Comparison of ENCODE assay signal across 18 cellular contexts in the genomic region with DNA sequence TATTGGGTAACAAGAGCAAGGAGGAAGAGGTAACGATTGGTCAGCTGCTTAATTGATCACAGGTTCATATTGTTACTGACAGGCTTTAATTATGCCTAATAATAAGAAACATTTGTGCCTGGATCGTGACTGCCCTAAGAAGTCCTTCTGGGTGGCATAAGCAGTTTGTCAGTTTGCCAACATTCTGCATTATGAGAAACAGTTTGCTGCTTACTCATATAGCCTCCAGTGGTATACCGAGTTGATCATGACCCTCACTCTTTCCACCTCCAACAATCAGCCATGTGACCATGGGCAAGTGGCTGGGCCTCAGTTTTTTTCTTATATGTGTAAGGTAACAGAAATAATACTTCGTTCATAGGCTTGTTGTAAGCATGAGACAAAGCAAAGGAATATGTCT.
DNase-seq lines count a peak whose midpoint lies in the region; ATAC-seq and TF ChIP-seq lines count a peak whose summit lies in the region.
"Had no signal": no experiment of that assay in that cellular context is flagged by ENCODE, and none has a peak within 500 bp of the region (broad histone marks: within the 10 kb centered on the region; RNA-seq: fewer than 3 reads in every experiment).

No MANE protein-coding gene starts in this region.

- no peaks in the 10 kb centered on the region for H3K36me3 ChIP-seq in PC-9 (ENCODE audit: low read depth)
- H3K36me3 ChIP-seq in kidney epithelial cell (ENCODE audit: control insufficient read depth, insufficient read depth, low read length): no peaks in the 10 kb centered on the region
- H3K36me3 ChIP-seq in body of pancreas (replicated peaks in 1 of 2; ENCODE audit: insufficient read depth in 1 of 2, low read depth in 2 of 2): no peaks in the 10 kb centered on the region
- H3K36me3 ChIP-seq: right atrium auricular region, tibial artery had no signal

- intact Hi-C loops in PC-9 (cut with micrococcal nuclease; ENCODE audit: unreplicated experiment): no loop called here
- intact Hi-C loops in body of pancreas (cut with DNase I): no loop called here

- H3K79me2 ChIP-seq in PC-9 (ENCODE audit: low read depth): no peaks in the 10 kb centered on the region

- no peaks in the 10 kb centered on the region for H3K9me2 ChIP-seq in PC-9 (ENCODE audit: insufficient read depth)

- H3K4me1 ChIP-seq in PC-9 (replicated peaks; ENCODE audit: insufficient read depth): peaks cover 31% of the 10 kb centered on the region
- H3K4me1 ChIP-seq in body of pancreas: no peaks in the 10 kb centered on the region
- H3K4me1 ChIP-seq: right atrium auricular region, tibial artery had no signal

- POLR2A ChIA-PET in PC-9 (lab: Charles Lee; ENCODE audit: unreplicated experiment): interaction anchor here (0.7 kb wide), 1 partner anchor 591 kb away, joined by 3 read pairs; no protein-coding TSS in a partner anchor

- TF ChIP-seq CTCF in PC-9 (conservative IDR thresholded peaks at IDR 0.05) (no peak), cardiac fibroblast (IDR thresholded peaks at IDR 0.05; ENCODE audit: low read depth, low read length) (no peak), kidney epithelial cell (IDR thresholded peaks at IDR 0.05; ENCODE audit: insufficient read depth, low read length, poor library complexity, severe bottlenecking) (no peak), body of pancreas (IDR thresholded peaks at IDR 0.05) (no peak)

- TF ChIP-seq POLR2A in body of pancreas (IDR thresholded peaks at IDR 0.05): no peak

- CTCF ChIA-PET in PC-9 (lab: Charles Lee): no interaction called here

- H3K27ac ChIP-seq in PC-9 (peak overlapping the region; percentile 53), body of pancreas (no peak overlapping the region)
- H3K27ac ChIP-seq: right atrium auricular region, tibial artery had no signal

- no peak overlapping the region for H3K4me3 ChIP-seq in PC-9
- no peak overlapping the region for H3K4me3 ChIP-seq in cardiac fibroblast (replicated peaks in 1 of 2; ENCODE audit: low read depth in 2 of 2, low read length in 2 of 2)
- no peak overlapping the region for H3K4me3 ChIP-seq in kidney epithelial cell (ENCODE audit: low read depth, low read length)
- H3K4me3 ChIP-seq in body of pancreas: no peak overlapping the region
- H3K4me3 ChIP-seq: lung, right atrium auricular region, tibial artery had no signal

- H3K27me3 ChIP-seq in PC-9 (ENCODE audit: insufficient read depth, low read depth): no peaks in the 10 kb centered on the region
- no peaks in the 10 kb centered on the region for H3K27me3 ChIP-seq in kidney epithelial cell (ENCODE audit: control insufficient read depth, insufficient read depth, low read length)
- H3K27me3 ChIP-seq in body of pancreas: no peaks in the 10 kb centered on the region
- H3K27me3 ChIP-seq: right atrium auricular region, tibial artery had no signal

- ATAC-seq in left lobe of liver (no peak), body of pancreas (no peak)
- ATAC-seq: HepG2 had no signal

- DNase-seq in ELR (ENCODE audit: low read depth) (peak; percentile 89), PC-9 (peak in 1 of 2 experiments; percentile 84), cardiac fibroblast (ENCODE audit: low read depth in 2 of 2) (peak; percentile 19 to 36), kidney epithelial cell (ENCODE audit: low read depth) (peak; percentile 7), left lobe of liver (ENCODE audit: low spot score) (no peak), NCI-H1105 treated with DMSO at 0.1 percent for 48 hours (lab: John Stamatoyannopoulos, UW) (no peak), globus pallidus (ENCODE audit: low spot score) (no peak), body of pancreas (no peak)
- DNase-seq: activated CD4-positive, CD25-positive, alpha-beta regulatory T cell treated with anti-CD3 and anti-CD28 coated beads, Interleukin-2, amount 50 U/mL, for 72 hours; activated naive CD4-positive, alpha-beta T cell treated with anti-CD3 and anti-CD28 coated beads, Interleukin-2, amount 50 U/mL, for 16 hours; CD4-positive, CD25-positive, alpha-beta regulatory T cell; nephron progenitor cell; stimulated activated CD4-positive, alpha-beta T cell treated with anti-CD3 and anti-CD28 coated beads, Interleukin-2, amount 100 ng/mL, for 48 hours; SW 1271; tibial artery had no signal

- peaks cover 17% of the 10 kb centered on the region; the same call in 1 of the 2 replicates for H3F3A ChIP-seq in PC-9 (ENCODE audit: insufficient read depth, low read depth)

- no peak overlapping the region for H2AFZ ChIP-seq in PC-9

- H3K9me3 ChIP-seq in PC-9 (ENCODE audit: insufficient read depth, low read depth): no peaks in the 10 kb centered on the region
- no peaks in the 10 kb centered on the region for H3K9me3 ChIP-seq in body of pancreas
- H3K9me3 ChIP-seq: right atrium auricular region, tibial artery had no signal

- BruUV-seq in PC-9 (replicated peaks; lab: Mats Ljungman, UMichigan): no TSS peak

- WGBS in body of pancreas, 2 donors: 77 to 78% methylated on average over 4 of the region's 4 CpGs

- H4K20me1 ChIP-seq in PC-9 (ENCODE audit: insufficient read depth): no peaks in the 10 kb centered on the region

- H3K4me2 ChIP-seq in PC-9: peak overlapping the region; percentile 57

Comparison
In these comparisons a context has a peak if more than half of its experiments do, and no peak if none do; other contexts are left out.
1. DNase-seq: peak in ELR (single experiment), cardiac fibroblast (2 of 2) and kidney epithelial cell (single experiment); none in left lobe of liver (single experiment), NCI-H1105 treated with DMSO at 0.1 percent for 48 hours (single experiment), globus pallidus (single experiment) and body of pancreas (0 of 4).